Comparison of ENCODE assay signal across 16 cellular contexts in the genomic region with DNA sequence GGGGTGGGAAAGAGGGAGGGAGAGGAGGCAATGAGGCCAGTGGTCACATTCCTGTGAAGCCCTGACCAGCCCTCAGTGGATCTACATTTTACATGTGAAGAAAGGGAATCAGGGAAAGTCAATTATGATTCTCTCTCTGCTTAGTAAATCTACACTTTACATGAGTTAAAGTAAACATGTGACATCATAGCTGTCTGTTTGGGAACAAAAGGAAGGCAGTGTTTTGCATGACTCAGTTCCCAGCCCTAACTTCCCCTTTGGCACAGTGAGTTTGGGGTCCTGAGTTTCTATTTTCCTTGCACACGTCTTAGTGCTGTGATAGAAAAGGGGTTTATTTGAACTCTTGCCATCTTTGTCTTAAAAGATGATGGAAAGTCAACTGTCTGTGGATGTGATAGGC.
A peak's percentile ranks its signal among the peaks of the same experiment; 100 is the strongest.
DNase-seq lines count a peak whose midpoint lies in the region; ATAC-seq, FAIRE-seq and TF ChIP-seq lines count a peak whose summit lies in the region.
"Had no signal": no experiment of that assay in that cellular context is flagged by ENCODE, and none has a peak within 500 bp of the region (broad histone marks: within the 10 kb centered on the region; RNA-seq: fewer than 3 reads in every experiment).

No MANE protein-coding gene starts in this region.

- peak overlapping the region; percentile 75 for H3K27ac ChIP-seq in endothelial cell of umbilical vein (ENCODE audit: insufficient read depth, low read depth, low read length)
- peak overlapping the region in 1 of 8 donors; percentile 63 for H3K27ac ChIP-seq in spleen
- H3K27ac ChIP-seq: colonic mucosa, esophagus muscularis mucosa, PC-9 had no signal

- H3K9me1 ChIP-seq in endothelial cell of umbilical vein (replicated peaks; ENCODE audit: control insufficient read depth, extremely low read depth, insufficient read depth, low read length) = no peaks in the 10 kb centered on the region

- H3K27me3 ChIP-seq in NT2/D1 (ENCODE audit: insufficient read depth, insufficient read length) (no peaks in the 10 kb centered on the region), endothelial cell of umbilical vein (ENCODE audit: control insufficient read depth in 2 of 2, insufficient read depth in 2 of 2, low read length in 2 of 2) (no peaks in the 10 kb centered on the region), spleen (replicated peaks in 1 of 7) (no peaks in the 10 kb centered on the region)
- H3K27me3 ChIP-seq: colonic mucosa, esophagus muscularis mucosa, tibial nerve had no signal

- TF ChIP-seq CTCF in endothelial cell of umbilical vein (IDR thresholded peaks at IDR 0.05; ENCODE audit: extremely low read depth in 1 of 2, insufficient read depth in 1 of 2, low read depth in 1 of 2, low read length in 2 of 2) (no peak), spleen (IDR thresholded peaks at IDR 0.05 in 8 of 11, conservative IDR thresholded peaks at IDR 0.05 in 3 of 11) (no peak)

- H3K9ac ChIP-seq in NT2/D1 (ENCODE audit: insufficient read length, low read depth) (no peak overlapping the region), endothelial cell of umbilical vein (replicated peaks; ENCODE audit: extremely low read depth, insufficient read depth, low read length) (peak overlapping the region; percentile 19)

- no peak for ATAC-seq in GM21529 (IDR thresholded peaks at IDR 0.05; ENCODE audit: unreplicated experiment)
- no peak for ATAC-seq in HG02970 (IDR thresholded peaks at IDR 0.05; ENCODE audit: low FRiP score, unreplicated experiment)
- ATAC-seq: WTC11 had no signal

- dilution Hi-C loops in endothelial cell of umbilical vein (cut with MboI; ENCODE audit: extremely low pct_ligation_motif_present, low sequenced_read_pairs) = no loop called here

- CTCF ChIA-PET in endothelial cell of umbilical vein (lab: Charles Lee) = no interaction called here

- H3K79me2 ChIP-seq in endothelial cell of umbilical vein (ENCODE audit: control insufficient read depth, insufficient read depth, low read length) = no peaks in the 10 kb centered on the region

- no TSS peak for BruUV-seq in endothelial cell of umbilical vein (replicated peaks; lab: Mats Ljungman, UMichigan)

- peak overlapping the region; percentile 20 for H2AFZ ChIP-seq in endothelial cell of umbilical vein (ENCODE audit: low read depth, low read length)
- H2AFZ ChIP-seq: PC-9 had no signal

- H3K4me3 ChIP-seq in NT2/D1 (ENCODE audit: insufficient read length, low read depth) (no peak overlapping the region), endothelial cell of umbilical vein (replicated peaks in 1 of 3; ENCODE audit: insufficient read depth in 1 of 3, low read depth in 1 of 3, low read length in 3 of 3) (no peak overlapping the region), spleen (no peak overlapping the region)
- H3K4me3 ChIP-seq: colonic mucosa, esophagus muscularis mucosa, PC-9, tibial nerve had no signal

- H3K4me1 ChIP-seq in NT2/D1 (ENCODE audit: insufficient read depth, insufficient read length) (no peaks in the 10 kb centered on the region), endothelial cell of umbilical vein (ENCODE audit: control insufficient read depth, extremely low read depth, insufficient read depth, low read length) (peaks cover 17% of the 10 kb centered on the region), spleen (peaks cover 0 to 33% (median 0%) of the 10 kb centered on the region in 6 donors)
- H3K4me1 ChIP-seq: colonic mucosa, esophagus muscularis mucosa had no signal

- FAIRE-seq in endothelial cell of umbilical vein (lab: Jason Lieb, UNC) = peak; percentile 95

- no peak for TF ChIP-seq POLR2A in endothelial cell of umbilical vein (IDR thresholded peaks at IDR 0.05; ENCODE audit: low read depth, low read length)
- no peak for TF ChIP-seq POLR2A in spleen (IDR thresholded peaks at IDR 0.05)

- DNase-seq in ELR (ENCODE audit: low read depth) (peak; percentile 22), NT2/D1 (ENCODE audit: low read depth, low spot score) (peak; percentile 15), endothelial cell of umbilical vein (ENCODE audit: low read depth, low spot score) (peak; percentile 76), renal cortical epithelial cell (ENCODE audit: low read depth) (peak; percentile 46), spleen (no peak)
- DNase-seq: CD4-positive, CD25-positive, alpha-beta regulatory T cell; colonic mucosa; GF-D8; NCI-H1048; PC-9; stimulated activated CD4-positive, alpha-beta T cell treated with anti-CD3 and anti-CD28 coated beads, Interleukin-4, amount 100 ng/mL, for 1 hour had no signal

- 29 to 55% (median 49%) methylated on average over 1 of the region's 1 CpG for WGBS in spleen, 5 donors

- intact Hi-C loops in endothelial cell of umbilical vein (cut with micrococcal nuclease) = no loop called here
- intact Hi-C loops in spleen (cut with DNase I; ENCODE audit: low total_unique reads) = no loop called here

- H3K36me3 ChIP-seq in NT2/D1 (ENCODE audit: insufficient read depth, insufficient read length, low read length) (no peaks in the 10 kb centered on the region), endothelial cell of umbilical vein (ENCODE audit: control insufficient read depth in 2 of 2, extremely low read depth in 1 of 2, insufficient read depth in 2 of 2, low read length in 2 of 2) (no peaks in the 10 kb centered on the region), spleen (no peaks in the 10 kb centered on the region)
- H3K36me3 ChIP-seq: colonic mucosa, esophagus muscularis mucosa, tibial nerve had no signal

- peaks cover 6% of the 10 kb centered on the region; the same call in 1 of the 2 replicates for H3K9me3 ChIP-seq in NT2/D1 (ENCODE audit: insufficient read depth, low read length)
- no peaks in the 10 kb centered on the region for H3K9me3 ChIP-seq in endothelial cell of umbilical vein (replicated peaks; ENCODE audit: control insufficient read depth, insufficient read depth, low read length)
- H3K9me3 ChIP-seq in spleen = no peaks in the 10 kb centered on the region
- H3K9me3 ChIP-seq: colonic mucosa, esophagus muscularis mucosa had no signal

- no peaks in the 10 kb centered on the region for H4K20me1 ChIP-seq in endothelial cell of umbilical vein (replicated peaks; ENCODE audit: control insufficient read depth, extremely low read depth, insufficient read depth, low read length)

- peak overlapping the region; percentile 57 for H3K4me2 ChIP-seq in endothelial cell of umbilical vein (ENCODE audit: insufficient read depth, low read length)
- H3K4me2 ChIP-seq: PC-9 had no signal

- POLR2A ChIA-PET in endothelial cell of umbilical vein (lab: Charles Lee) = no interaction called here

TF ChIP-seq in endothelial cell of umbilical vein, 7 proteins besides CTCF, POLR2A, EP300 and RAD21:
- TF ChIP-seq JUN (IDR thresholded peaks at IDR 0.05; ENCODE audit: borderline replicate concordance, insufficient read depth, insufficient read length, low read depth) (peak; percentile 40), EZH2 (IDR thresholded peaks at IDR 0.05; ENCODE audit: borderline replicate concordance, low read depth, low read length, severe bottlenecking) (no peak), FOS (IDR thresholded peaks at IDR 0.05; ENCODE audit: borderline replicate concordance, insufficient read depth, low read length) (peak; percentile 83)
